ENCODE assay signal across 8 cellular contexts in genomic region chr19:46746281-46746965, GRCh38. TPM values are rescaled to one million over a fixed set of nuclear protein-coding genes. Genes with fewer than 3 reads are reported as not detected.
DNase-seq lines count a peak whose midpoint lies in the region; ATAC-seq and TF ChIP-seq lines count a peak whose summit lies in the region.

STRN4 (minus strand) TSS chr19:46746450; CDS start chr19:46746430, 20 bp downstream.

- no peaks in the 10 kb centered on the region for H3K9me3 Mint-ChIP-seq in T-cell

- peak; percentile 78 to 86 (median 84) for ATAC-seq in T-cell (replicated peaks in 1 of 4)

- no TSS peak for BruUV-seq in A673 (replicated peaks; lab: Mats Ljungman, UMichigan)

- H3K27me3 ChIP-seq in A673 (replicated peaks; ENCODE audit: insufficient read depth, low read depth, low read length, poor library complexity) = no peaks in the 10 kb centered on the region
- no peaks in the 10 kb centered on the region for H3K27me3 ChIP-seq in HUES48 (ENCODE audit: control insufficient read depth, insufficient read depth, low read length)

- H3K36me3 Mint-ChIP-seq in T-cell = peaks cover 13% of the 10 kb centered on the region

- POLR2A ChIA-PET in A673 (lab: Charles Lee; ENCODE audit: low non-redundant PET) = no interaction called here
- POLR2A ChIA-PET in T-cell (lab: Charles Lee) = no interaction called here

- peak within 1 kb of the TSS; percentile 82 to 84 for H3K27ac Mint-ChIP-seq in T-cell

- H3K4me3 ChIP-seq in A673 (ENCODE audit: low read depth, low read length, poor library complexity, severe bottlenecking) (peak within 1 kb of the TSS; percentile 100), HUES48 (ENCODE audit: low read depth, low read length) (peak within 1 kb of the TSS; percentile 99), retinal pigment epithelial cell (ENCODE audit: low read length) (peak within 1 kb of the TSS; percentile 88)

- H3K9me3 ChIP-seq in A673 (ENCODE audit: low read depth, low read length, poor library complexity, severe bottlenecking) (no peaks in the 10 kb centered on the region), HUES48 (ENCODE audit: control insufficient read depth, insufficient read depth, low read length) (no peaks in the 10 kb centered on the region)

- H3K27ac ChIP-seq in A673 (ENCODE audit: low read depth, low read length, poor library complexity, severe bottlenecking) (peak within 1 kb of the TSS; percentile 96), HUES48 (ENCODE audit: low read depth, low read length) (peak within 1 kb of the TSS; percentile 91)

- CTCF ChIA-PET in A673 (lab: Charles Lee) = no interaction called here
- CTCF ChIA-PET in T-cell (lab: Charles Lee) = interaction anchor here in 1 of 2 donors (0.6 kb wide), 1 partner anchor 487 kb away, joined by 3 read pairs; no protein-coding TSS in a partner anchor

- H3K36me3 ChIP-seq in A673 (ENCODE audit: insufficient read depth, low read length, poor library complexity, severe bottlenecking) (peaks cover 13% of the 10 kb centered on the region), HUES48 (ENCODE audit: control insufficient read depth, insufficient read depth, low read length) (peaks cover 19% of the 10 kb centered on the region)

- TF ChIP-seq POLR2A in GM18526 (IDR thresholded peaks at IDR 0.05; ENCODE audit: extremely low read depth, insufficient read length) = peak; percentile 60

- H3K4me1 Mint-ChIP-seq in T-cell = peaks cover 52 to 56% (median 52%) of the 10 kb centered on the region in 3 donors

- DNase-seq in A673 (ENCODE audit: low spot score) (peak; percentile 84), T-cell (peak in 33 of 34 experiments; percentile 25 to 71 (median 51)), astrocyte of the hippocampus (ENCODE audit: low read depth, low spot score) (peak; percentile 85), hepatic stellate cell (ENCODE audit: low spot score) (peak; percentile 97), retinal pigment epithelial cell (ENCODE audit: low read depth) (no peak), DMS114 treated with DMSO at 0.1 percent for 48 hours (lab: John Stamatoyannopoulos, UW; ENCODE audit: unreplicated experiment) (no peak)

- no peak for TF ChIP-seq CTCF in A673 (conservative IDR thresholded peaks at IDR 0.05; ENCODE audit: low read depth, low read length)
- TF ChIP-seq CTCF in retinal pigment epithelial cell (conservative IDR thresholded peaks at IDR 0.05; ENCODE audit: low read depth, low read length) = no peak

- intact Hi-C loops in A673 (cut with micrococcal nuclease; ENCODE audit: unreplicated experiment) = no loop called here

- H3K4me1 ChIP-seq in A673 (ENCODE audit: insufficient read depth, low read length, poor library complexity, severe bottlenecking) (no peaks in the 10 kb centered on the region), HUES48 (ENCODE audit: control insufficient read depth, insufficient read depth, low read length) (peaks cover 6% of the 10 kb centered on the region)

- no peaks in the 10 kb centered on the region for H3K27me3 Mint-ChIP-seq in T-cell

- peak within 1 kb of the TSS; percentile 83 for H3K9ac ChIP-seq in HUES48 (ENCODE audit: low read depth, low read length)

- H3K4me3 Mint-ChIP-seq in T-cell = peak within 1 kb of the TSS; percentile 87 to 90 (median 90)

RNA-seq across cellular contexts. Expression of gene STRN4, which starts in this region (rescaled TPM):
- 134 and 157 TPM in 2 replicates for total RNA-seq in A673 (2021)
- total RNA-seq in T-cell = 100 to 1,000 TPM in 3 of 5 donors, 10 to 100 TPM in 2; 85.2 to 123 (median 101) TPM

Comparison
In these comparisons a context has a peak if more than half of its experiments do, and no peak if none do; other contexts are left out.
1. DNase-seq: peak in A673 (single experiment), T-cell (33 of 34), astrocyte of the hippocampus (single experiment) and hepatic stellate cell (single experiment); none in retinal pigment epithelial cell (single experiment) and DMS114 treated with DMSO at 0.1 percent for 48 hours (single experiment).
2. Peak in every context shown above with its lines, with median percentiles within 50 percentile points of each other: H3K4me3 ChIP-seq.